ENCODE assay signal across 24 cellular contexts in the genomic region with DNA sequence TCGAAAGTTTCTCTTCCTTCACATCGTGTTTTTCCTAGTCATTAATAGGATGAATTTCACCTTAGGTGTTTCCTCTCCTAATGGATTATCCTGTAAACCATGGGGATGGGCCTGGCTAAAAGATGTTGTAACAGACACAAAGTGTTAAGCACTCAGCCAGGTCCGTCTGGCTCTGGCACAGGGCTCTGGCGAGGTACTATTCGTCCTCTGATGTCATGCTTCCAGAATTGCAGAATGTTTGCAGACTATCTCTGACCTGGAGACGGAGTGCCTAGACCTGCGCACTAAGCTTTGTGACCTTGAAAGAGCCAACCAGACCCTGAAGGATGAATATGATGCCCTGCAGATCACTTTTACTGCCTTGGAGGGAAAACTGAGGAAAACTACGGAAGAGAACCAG. TPM values are rescaled to one million over a fixed set of nuclear protein-coding genes. Genes with fewer than 3 reads are reported as not detected.
DNase-seq lines count a peak whose midpoint lies in the region; ATAC-seq, FAIRE-seq and TF ChIP-seq lines count a peak whose summit lies in the region.
"Had no signal": no experiment of that assay in that cellular context is flagged by ENCODE, and none has a peak within 500 bp of the region (broad histone marks: within the 10 kb centered on the region; RNA-seq: fewer than 3 reads in every experiment).

No MANE protein-coding gene starts in this region.

- H3K9me3 Mint-ChIP-seq in T-helper 1 cell treated with Interleukin-12 subunit alpha and Interleukin-12 subunit beta and Interleukin-4 antibody, amounts not matched to agents 30 μg/mL and 1 μg/mL, for 36 hours, result no peaks in the 10 kb centered on the region
- no peaks in the 10 kb centered on the region for H3K9me3 Mint-ChIP-seq in CD4-positive, alpha-beta memory T cell
- H3K9me3 Mint-ChIP-seq in activated CD8-positive, alpha-beta T cell treated with anti-CD3 and anti-CD28 coated beads for 36 hours, result no peaks in the 10 kb centered on the region

- CTCF ChIA-PET in CD4-positive, alpha-beta memory T cell (lab: Charles Lee; ENCODE audit: partially characterized antibody), result interaction anchor here (2.0 kb wide), 1 partner anchor 13 kb away, joined by 10 read pairs; a partner anchor contains a TSS
- CTCF ChIA-PET in activated CD8-positive, alpha-beta T cell treated with anti-CD3 and anti-CD28 coated beads for 36 hours (lab: Charles Lee), result interaction anchor here (6.2 kb wide), 1 partner anchor 12 kb away, joined by 30 read pairs; a partner anchor contains a TSS
- CTCF ChIA-PET in HepG2 (lab: Yijun Ruan, JAX; ENCODE audit: low intra/inter-chr PET ratio, low total read pairs) (no interaction called here), mammary epithelial cell (lab: Charles Lee; ENCODE audit: low non-redundant PET) (no interaction called here)

- H3K4me3 ChIP-seq in CD4-positive, alpha-beta memory T cell (ENCODE audit: low read length in 2 of 2), result no peak overlapping the region
- H3K4me3 ChIP-seq in HepG2 (replicated peaks in 1 of 3; ENCODE audit: insufficient read depth in 1 of 3, low read depth in 2 of 3, low read length in 3 of 3) (no peak overlapping the region), mammary epithelial cell (replicated peaks in 1 of 3; ENCODE audit: insufficient read depth in 1 of 3, low read depth in 2 of 3, low read length in 3 of 3) (no peak overlapping the region)
- H3K4me3 ChIP-seq: esophagus squamous epithelium, gastrocnemius medialis, psoas muscle, upper lobe of left lung had no signal

- dilution Hi-C loops in mammary epithelial cell (cut with HindIII; ENCODE audit: low sequenced_read_pairs), result no loop called here

- TF ChIP-seq EP300 in HepG2 (IDR thresholded peaks at IDR 0.05; ENCODE audit: low read depth in 2 of 2, low read length in 2 of 2) (no peak), HepG2 (CRISPR knock-in tag; IDR thresholded peaks at IDR 0.05; ENCODE audit: borderline replicate concordance) (no peak)

- in situ Hi-C loops in HepG2 (cut with HindIII; ENCODE audit: extremely low pct_ligation_motif_present, low pct_unique_long_range_greater_than_20kb) (no loop called here), mammary epithelial cell (cut with MboI; ENCODE audit: low sequenced_read_pairs in 2 of 2) (loop anchor here in 1 of 2 donors (25.0 kb wide), 1 partner anchor 402 kb away; a partner anchor contains a TSS)

- H3K27me3 Mint-ChIP-seq in T-helper 1 cell treated with Interleukin-12 subunit alpha and Interleukin-12 subunit beta and Interleukin-4 antibody, amounts not matched to agents 30 μg/mL and 1 μg/mL, for 36 hours (ENCODE audit: low read depth), result no peaks in the 10 kb centered on the region
- H3K27me3 Mint-ChIP-seq in CD4-positive, alpha-beta memory T cell, result no peaks in the 10 kb centered on the region
- no peaks in the 10 kb centered on the region for H3K27me3 Mint-ChIP-seq in activated CD8-positive, alpha-beta T cell treated with anti-CD3 and anti-CD28 coated beads for 36 hours

- peaks cover 72% of the 10 kb centered on the region for H3K4me1 Mint-ChIP-seq in T-helper 1 cell treated with Interleukin-12 subunit alpha and Interleukin-12 subunit beta and Interleukin-4 antibody, amounts not matched to agents 30 μg/mL and 1 μg/mL, for 36 hours (ENCODE audit: low read depth)
- H3K4me1 Mint-ChIP-seq in CD4-positive, alpha-beta memory T cell, result peaks cover 46 to 77% (median 62%) of the 10 kb centered on the region in 4 donors
- H3K4me1 Mint-ChIP-seq in activated CD8-positive, alpha-beta T cell treated with anti-CD3 and anti-CD28 coated beads for 36 hours (ENCODE audit: low read depth), result peaks cover 61% of the 10 kb centered on the region

- peaks cover 76% of the 10 kb centered on the region for H3K36me3 Mint-ChIP-seq in T-helper 1 cell treated with Interleukin-12 subunit alpha and Interleukin-12 subunit beta and Interleukin-4 antibody, amounts not matched to agents 30 μg/mL and 1 μg/mL, for 36 hours (ENCODE audit: low read depth)
- H3K36me3 Mint-ChIP-seq in CD4-positive, alpha-beta memory T cell, result peaks cover 63 to 89% of the 10 kb centered on the region in 2 donors
- peaks cover 67% of the 10 kb centered on the region for H3K36me3 Mint-ChIP-seq in activated CD8-positive, alpha-beta T cell treated with anti-CD3 and anti-CD28 coated beads for 36 hours (ENCODE audit: low read depth)

- TF ChIP-seq RAD21 in HepG2 (CRISPR knock-in tag; IDR thresholded peaks at IDR 0.05), result no peak

- H3K9me3 ChIP-seq in CD4-positive, alpha-beta memory T cell (ENCODE audit: control insufficient read depth in 1 of 2, low read length in 2 of 2), result no peaks in the 10 kb centered on the region
- no peaks in the 10 kb centered on the region for H3K9me3 ChIP-seq in HepG2 (ENCODE audit: low read length)
- H3K9me3 ChIP-seq in mammary epithelial cell (replicated peaks; ENCODE audit: insufficient read depth, low read length), result no peaks in the 10 kb centered on the region
- H3K9me3 ChIP-seq: esophagus squamous epithelium, gastrocnemius medialis, psoas muscle, upper lobe of left lung had no signal

- POLR2A ChIA-PET in CD4-positive, alpha-beta memory T cell (lab: Charles Lee; ENCODE audit: partially characterized antibody), result interaction anchor here (1.0 to 10.8 kb wide), 2 partner anchors 13 to 66 kb away, joined by 3 to 162 read pairs; a partner anchor contains a TSS
- POLR2A ChIA-PET in activated CD8-positive, alpha-beta T cell treated with anti-CD3 and anti-CD28 coated beads for 36 hours (lab: Charles Lee), result interaction anchor here (0.9 to 1.4 kb wide), 4 partner anchors 11 to 714 kb away, joined by 3 to 5 read pairs (median 3); a partner anchor contains a TSS
- POLR2A ChIA-PET in HepG2 (lab: Yijun Ruan, JAX), result no interaction called here

- no peak for TF ChIP-seq POLR2A in HepG2 (IDR thresholded peaks at IDR 0.05; ENCODE audit: insufficient read depth in 1 of 2, low read depth in 2 of 2, low read length in 2 of 2)

- no peak for DNase-seq in T-helper 1 cell
- DNase-seq in CD4-positive, alpha-beta memory T cell, result no peak
- no peak for DNase-seq in activated CD8-positive, alpha-beta T cell treated with anti-CD3 and anti-CD28 coated beads for 36 hours
- DNase-seq in HepG2 (ENCODE audit: low spot score), result no peak
- DNase-seq in LoVo (ENCODE audit: low spot score), result no peak
- DNase-seq in mammary epithelial cell, result no peak
- DNase-seq: 8988T; activated CD4-positive, alpha-beta T cell treated with anti-CD3 and anti-CD28 coated beads for 1 hour; amygdala; cortex of kidney; DMS79; esophagus squamous epithelium; gastrocnemius medialis; islet precursor cell; NCI-H2081; OCI-M1; psoas muscle; upper lobe of left lung had no signal

- H3K27ac ChIP-seq in CD4-positive, alpha-beta memory T cell (ENCODE audit: low read depth, low read length), result no peak overlapping the region
- H3K27ac ChIP-seq in HepG2 (ENCODE audit: extremely low read length, insufficient read depth, low read length) (no peak overlapping the region), mammary epithelial cell (ENCODE audit: insufficient read depth, low read depth, low read length) (no peak overlapping the region)
- H3K27ac ChIP-seq: esophagus squamous epithelium, gastrocnemius medialis, psoas muscle, upper lobe of left lung had no signal

- H3K4me2 ChIP-seq in HepG2 (ENCODE audit: low read depth, low read length) (no peak overlapping the region), mammary epithelial cell (ENCODE audit: insufficient read depth, low read depth, low read length) (no peak overlapping the region)

- H3K9ac ChIP-seq in HepG2 (ENCODE audit: insufficient read depth, low read depth, low read length) (no peak overlapping the region), mammary epithelial cell (ENCODE audit: insufficient read depth, low read length) (no peak overlapping the region)

- peaks cover 58% of the 10 kb centered on the region for H3K4me1 ChIP-seq in CD4-positive, alpha-beta memory T cell (ENCODE audit: insufficient read depth, low read length)
- H3K4me1 ChIP-seq in HepG2 (ENCODE audit: insufficient read depth, low read length) (no peaks in the 10 kb centered on the region), mammary epithelial cell (ENCODE audit: insufficient read depth, low read length) (no peaks in the 10 kb centered on the region)
- H3K4me1 ChIP-seq: esophagus squamous epithelium, gastrocnemius medialis, psoas muscle, upper lobe of left lung had no signal

- TF ChIP-seq CTCF in activated CD8-positive, alpha-beta T cell treated with anti-CD3 and anti-CD28 coated beads for 36 hours (IDR thresholded peaks at IDR 0.05), result no peak
- TF ChIP-seq CTCF in HepG2 (CRISPR knock-in tag; IDR thresholded peaks at IDR 0.05), result no peak
- no peak for TF ChIP-seq CTCF in mammary epithelial cell (conservative IDR thresholded peaks at IDR 0.05 in 1 of 2, IDR thresholded peaks at IDR 0.05 in 1 of 2; ENCODE audit: extremely low read depth in 1 of 2, insufficient read depth in 1 of 2, low read depth in 1 of 2, low read length in 2 of 2)

- no peak for FAIRE-seq in HepG2 (lab: Jason Lieb, UNC)
- FAIRE-seq: H1, TTC549 had no signal

- H3K79me2 ChIP-seq in HepG2 (ENCODE audit: insufficient read depth, low read length) (peaks cover 6% of the 10 kb centered on the region), mammary epithelial cell (ENCODE audit: insufficient read depth, low read length) (peaks cover 38% of the 10 kb centered on the region)

- no peak overlapping the region for H3K4me3 Mint-ChIP-seq in T-helper 1 cell treated with Interleukin-12 subunit alpha and Interleukin-12 subunit beta and Interleukin-4 antibody, amounts not matched to agents 30 μg/mL and 1 μg/mL, for 36 hours
- no peak overlapping the region for H3K4me3 Mint-ChIP-seq in CD4-positive, alpha-beta memory T cell
- H3K4me3 Mint-ChIP-seq in activated CD8-positive, alpha-beta T cell treated with anti-CD3 and anti-CD28 coated beads for 36 hours, result no peak overlapping the region

- H4K20me1 ChIP-seq in HepG2 (ENCODE audit: insufficient read depth, low read length) (no peaks in the 10 kb centered on the region), mammary epithelial cell (ENCODE audit: insufficient read depth, low read length) (no peaks in the 10 kb centered on the region)

- BruUV-seq in HepG2 (replicated peaks; lab: Mats Ljungman, UMichigan) (no TSS peak), mammary epithelial cell (replicated peaks; lab: Mats Ljungman, UMichigan) (no TSS peak)

- WGBS in HepG2 (ENCODE audit: low lambda C conversion rate), result 98% methylated on average over 8 of the region's 8 CpGs
- 94% methylated on average over 8 of the region's 8 CpGs for WGBS in mammary epithelial cell (ENCODE audit: low coverage, missing lambda C conversion rate)

- H3K27me3 ChIP-seq in CD4-positive, alpha-beta memory T cell (ENCODE audit: insufficient read depth, low read length), result no peaks in the 10 kb centered on the region
- no peaks in the 10 kb centered on the region for H3K27me3 ChIP-seq in HepG2 (ENCODE audit: control insufficient read depth in 1 of 2, insufficient read depth in 2 of 2, low read length in 2 of 2)
- H3K27me3 ChIP-seq in mammary epithelial cell (ENCODE audit: insufficient read depth, low read length), result no peaks in the 10 kb centered on the region
- H3K27me3 ChIP-seq: esophagus squamous epithelium, gastrocnemius medialis, upper lobe of left lung had no signal

- H3K36me3 ChIP-seq in CD4-positive, alpha-beta memory T cell (ENCODE audit: insufficient read depth, low read length), result peaks cover 71% of the 10 kb centered on the region
- H3K36me3 ChIP-seq in HepG2 (replicated peaks in 1 of 2; ENCODE audit: control insufficient read depth in 1 of 2, insufficient read depth in 2 of 2, low read length in 2 of 2), result peaks cover 48 to 97% of the 10 kb centered on the region in 2 experiments
- H3K36me3 ChIP-seq in mammary epithelial cell (ENCODE audit: insufficient read depth, low read length), result peaks cover 27% of the 10 kb centered on the region

- no peak for ATAC-seq in activated CD8-positive, alpha-beta T cell treated with anti-CD3 and anti-CD28 coated beads for 36 hours
- ATAC-seq in HepG2, result no peak
- no peak for ATAC-seq in GM21528 (IDR thresholded peaks at IDR 0.05; ENCODE audit: low FRiP score, unreplicated experiment)
- ATAC-seq: gastrocnemius medialis, psoas muscle had no signal

- H2AFZ ChIP-seq in HepG2 (ENCODE audit: low read length), result no peak overlapping the region
- H2AFZ ChIP-seq in mammary epithelial cell (ENCODE audit: low read depth, low read length), result no peak overlapping the region

- intact Hi-C loops in CD4-positive, alpha-beta memory T cell (cut with micrococcal nuclease), result loop anchor here (5.0 to 10.0 kb wide), 4 partner anchors 88 to 657 kb away; a partner anchor contains a TSS
- intact Hi-C loops in activated CD8-positive, alpha-beta T cell treated with anti-CD3 and anti-CD28 coated beads for 36 hours (cut with micrococcal nuclease), result no loop called here
- intact Hi-C loops in HepG2 (cut with micrococcal nuclease; ENCODE audit: unreplicated experiment) (no loop called here), mammary epithelial cell (cut with micrococcal nuclease) (no loop called here)

- H3K27ac Mint-ChIP-seq in T-helper 1 cell treated with Interleukin-12 subunit alpha and Interleukin-12 subunit beta and Interleukin-4 antibody, amounts not matched to agents 30 μg/mL and 1 μg/mL, for 36 hours, result peak overlapping the region; percentile 62
- peak overlapping the region; percentile 9 to 90 (median 65) for H3K27ac Mint-ChIP-seq in CD4-positive, alpha-beta memory T cell
- H3K27ac Mint-ChIP-seq in activated CD8-positive, alpha-beta T cell treated with anti-CD3 and anti-CD28 coated beads for 36 hours, result peak overlapping the region; percentile 44

RNA-seq across cellular contexts. Expression of a gene that starts 13.2 kb away (rescaled TPM):
- total RNA-seq in CD4-positive, alpha-beta memory T cell, result 10 to 100 TPM; 81.1 to 89.4 TPM
- 10 to 100 TPM; 12.3 to 20.0 TPM for polyA plus RNA-seq in CD4-positive, alpha-beta memory T cell
- 10 to 100 TPM; 22.1 to 24.4 TPM for total RNA-seq in activated CD8-positive, alpha-beta T cell treated with anti-CD3 and anti-CD28 coated beads for 36 hours
- total RNA-seq in HepG2 (2016; rRNA removed; fragmentation: Illumina TruSeq; extraction: Trizol) (51.7 and 61.2 TPM in 2 replicates), mammary epithelial cell (10 to 100 TPM; 33.3 to 39.2 TPM)
- total RNA-seq in HepG2 (2016; cell fraction: cytosol; rRNA removed; fragmentation: Illumina TruSeq; extraction: Trizol; ENCODE audit: low read depth), result 8.5 and 9.2 TPM in 2 replicates
- 51.7 and 55.0 TPM in 2 replicates for total RNA-seq in HepG2 (2016; cell fraction: insoluble cytoplasmic fraction; rRNA removed; fragmentation: Illumina TruSeq; extraction: Trizol)
- total RNA-seq in HepG2 (2016; cell fraction: membrane; rRNA removed; fragmentation: Illumina TruSeq; extraction: Trizol), result 17.6 and 18.8 TPM in 2 replicates
- 66.8 and 76.3 TPM in 2 replicates for total RNA-seq in HepG2 (2016; cell fraction: nucleus; rRNA removed; fragmentation: Illumina TruSeq; extraction: Trizol)
- polyA plus RNA-seq in HepG2 (2011; rRNA removed) (26.0 and 32.4 TPM in 2 replicates), mammary epithelial cell (22.7 TPM)
- 18.2 and 21.7 TPM in 2 replicates for polyA plus RNA-seq in HepG2 (2011; cell fraction: cytosol; rRNA removed)
- polyA plus RNA-seq in HepG2 (2011; cell fraction: nucleus; rRNA removed), result 77.7 and 79.9 TPM in 2 replicates
- polyA plus RNA-seq in HepG2 (2012), result 18.0 and 21.3 TPM in 2 replicates
- polyA plus RNA-seq in HepG2 (2016; cell fraction: cytosol; fragmentation: Illumina TruSeq; extraction: Trizol; ENCODE audit: low read depth), result 2.4 TPM in 2 replicates
- polyA plus RNA-seq in HepG2 (2016; cell fraction: insoluble cytoplasmic fraction; fragmentation: Illumina TruSeq; extraction: Trizol; ENCODE audit: low read depth), result 28.5 and 28.9 TPM in 2 replicates
- polyA plus RNA-seq in HepG2 (2016; cell fraction: membrane; fragmentation: Illumina TruSeq; extraction: Trizol; ENCODE audit: low read depth), result 6.8 and 6.9 TPM in 2 replicates
- 55.6 and 67.9 TPM in 2 replicates for polyA plus RNA-seq in HepG2 (2016; cell fraction: nucleus; fragmentation: Illumina TruSeq; extraction: Trizol; ENCODE audit: insufficient read depth, low read depth)
- polyA minus RNA-seq in HepG2 (2011; rRNA and poly(A)+ RNA removed; ENCODE audit: low replicate concordance), result 21.6 and 31.5 TPM in 2 replicates
- polyA minus RNA-seq in HepG2 (2011; cell fraction: cytosol; rRNA and poly(A)+ RNA removed), result 13.2 and 14.0 TPM in 2 replicates
- 74.3 and 85.7 TPM in 2 replicates for polyA minus RNA-seq in HepG2 (2011; cell fraction: nucleus; rRNA and poly(A)+ RNA removed)
- 16.8 TPM for polyA minus RNA-seq in mammary epithelial cell

RNA-seq across cellular contexts. Expression of a gene that starts 42.9 kb away (rescaled TPM):
- total RNA-seq in CD4-positive, alpha-beta memory T cell, result under 1 TPM in 1 of 2 experiments, not detected in 1; 0.06 TPM
- not detected for polyA plus RNA-seq in CD4-positive, alpha-beta memory T cell
- not detected for total RNA-seq in activated CD8-positive, alpha-beta T cell treated with anti-CD3 and anti-CD28 coated beads for 36 hours
- total RNA-seq in HepG2 (2016; rRNA removed; fragmentation: Illumina TruSeq; extraction: Trizol) (not detected in 2 replicates), mammary epithelial cell (not detected)
- not detected in 2 replicates for total RNA-seq in HepG2 (2016; cell fraction: cytosol; rRNA removed; fragmentation: Illumina TruSeq; extraction: Trizol; ENCODE audit: low read depth)
- not detected in 2 replicates for total RNA-seq in HepG2 (2016; cell fraction: insoluble cytoplasmic fraction; rRNA removed; fragmentation: Illumina TruSeq; extraction: Trizol)
- total RNA-seq in HepG2 (2016; cell fraction: membrane; rRNA removed; fragmentation: Illumina TruSeq; extraction: Trizol), result not detected in 2 replicates
- not detected in 2 replicates for total RNA-seq in HepG2 (2016; cell fraction: nucleus; rRNA removed; fragmentation: Illumina TruSeq; extraction: Trizol)
- polyA plus RNA-seq in HepG2 (2011; rRNA removed) (not detected in 2 replicates), mammary epithelial cell (not detected)
- polyA plus RNA-seq in HepG2 (2011; cell fraction: cytosol; rRNA removed), result not detected in 2 replicates
- polyA plus RNA-seq in HepG2 (2011; cell fraction: nucleus; rRNA removed), result 0.31 TPM in 1 of 2 replicates, not detected in the other
- not detected in 2 replicates for polyA plus RNA-seq in HepG2 (2012)
- polyA plus RNA-seq in HepG2 (2016; cell fraction: cytosol; fragmentation: Illumina TruSeq; extraction: Trizol; ENCODE audit: low read depth), result not detected in 2 replicates
- not detected in 2 replicates for polyA plus RNA-seq in HepG2 (2016; cell fraction: insoluble cytoplasmic fraction; fragmentation: Illumina TruSeq; extraction: Trizol; ENCODE audit: low read depth)
- not detected in 2 replicates for polyA plus RNA-seq in HepG2 (2016; cell fraction: membrane; fragmentation: Illumina TruSeq; extraction: Trizol; ENCODE audit: low read depth)
- not detected in 2 replicates for polyA plus RNA-seq in HepG2 (2016; cell fraction: nucleus; fragmentation: Illumina TruSeq; extraction: Trizol; ENCODE audit: insufficient read depth, low read depth)
- polyA minus RNA-seq in HepG2 (2011; rRNA and poly(A)+ RNA removed; ENCODE audit: low replicate concordance), result not detected in 2 replicates
- polyA minus RNA-seq in HepG2 (2011; cell fraction: cytosol; rRNA and poly(A)+ RNA removed), result not detected in 2 replicates
- polyA minus RNA-seq in HepG2 (2011; cell fraction: nucleus; rRNA and poly(A)+ RNA removed), result not detected in 2 replicates
- polyA minus RNA-seq in mammary epithelial cell, result not detected
- total RNA-seq: esophagus squamous epithelium, H1, lower leg skin, MCF 10A, psoas muscle had no signal
- polyA plus RNA-seq: H1, psoas muscle had no signal

Comparison
In these comparisons a context has a peak if more than half of its experiments do, and no peak if none do; other contexts are left out.
1. CTCF ChIA-PET loops: an anchor here in CD4-positive, alpha-beta memory T cell (2.0 kb wide) and activated CD8-positive, alpha-beta T cell treated with anti-CD3 and anti-CD28 coated beads for 36 hours (6.2 kb wide); none called in HepG2 and mammary epithelial cell.